ENCODE assay signal across 17 cellular contexts in genomic region chr16:14004719-14005315, GRCh38.
DNase-seq lines count a peak whose midpoint lies in the region; ATAC-seq and TF ChIP-seq lines count a peak whose summit lies in the region.
"Had no signal": no experiment of that assay in that cellular context is flagged by ENCODE, and none has a peak within 500 bp of the region (broad histone marks: within the 10 kb centered on the region; RNA-seq: fewer than 3 reads in every experiment).

No MANE protein-coding gene starts in this region.

- POLR2A ChIA-PET in WTC11 (lab: Charles Lee): no interaction called here

- no peak for ATAC-seq in WTC11
- ATAC-seq: activated naive CD8-positive, alpha-beta T cell treated with anti-CD3 and anti-CD28 coated beads, Interleukin-2, amount 50 U/mL, for 24 hours; left lung; PC-3 had no signal

- CTCF ChIA-PET in WTC11 (lab: Charles Lee): interaction anchor here (0.8 to 1.1 kb wide), 3 partner anchors 14 to 69 kb away, joined by 3 to 4 read pairs (median 3); no protein-coding TSS in a partner anchor

- H3K9me3 Mint-ChIP-seq in nephron progenitor cell (no peaks in the 10 kb centered on the region), WTC11 (no peaks in the 10 kb centered on the region)
- no peaks in the 10 kb centered on the region for H3K9me3 Mint-ChIP-seq in activated naive CD8-positive, alpha-beta T cell treated with anti-CD3 and anti-CD28 coated beads for 36 hours
- H3K9me3 Mint-ChIP-seq: activated CD4-positive, alpha-beta memory T cell treated with anti-CD3 and anti-CD28 coated beads for 36 hours; activated naive CD8-positive, alpha-beta T cell treated with anti-CD3 and anti-CD28 coated beads, Interleukin-2, amount 50 U/mL, for 24 hours had no signal

- H3K27ac ChIP-seq in cingulate gyrus (ENCODE audit: low read depth, low read length) (peak overlapping the region; percentile 69), temporal lobe (ENCODE audit: low read depth, low read length) (peak overlapping the region; percentile 85)
- H3K27ac ChIP-seq: left lung had no signal

- H3K4me1 Mint-ChIP-seq in nephron progenitor cell: peaks cover 54% of the 10 kb centered on the region
- H3K4me1 Mint-ChIP-seq in WTC11: peaks cover 28% of the 10 kb centered on the region
- peaks cover 8% of the 10 kb centered on the region for H3K4me1 Mint-ChIP-seq in activated naive CD8-positive, alpha-beta T cell treated with anti-CD3 and anti-CD28 coated beads for 36 hours

- no peak for TF ChIP-seq CTCF in nephron progenitor cell (IDR thresholded peaks at IDR 0.05)
- no peak for TF ChIP-seq CTCF in WTC11 (IDR thresholded peaks at IDR 0.05)

- H3K4me3 Mint-ChIP-seq in nephron progenitor cell (no peak overlapping the region), WTC11 (no peak overlapping the region)
- H3K4me3 Mint-ChIP-seq in activated naive CD8-positive, alpha-beta T cell treated with anti-CD3 and anti-CD28 coated beads for 36 hours: no peak overlapping the region
- H3K4me3 Mint-ChIP-seq: activated CD4-positive, alpha-beta memory T cell treated with anti-CD3 and anti-CD28 coated beads for 36 hours; activated naive CD8-positive, alpha-beta T cell treated with anti-CD3 and anti-CD28 coated beads, Interleukin-2, amount 50 U/mL, for 24 hours had no signal

- no peaks in the 10 kb centered on the region for H3K36me3 Mint-ChIP-seq in nephron progenitor cell (ENCODE audit: low read depth)
- H3K36me3 Mint-ChIP-seq in WTC11: no peaks in the 10 kb centered on the region
- H3K36me3 Mint-ChIP-seq in activated naive CD8-positive, alpha-beta T cell treated with anti-CD3 and anti-CD28 coated beads for 36 hours: no peaks in the 10 kb centered on the region
- H3K36me3 Mint-ChIP-seq: activated CD4-positive, alpha-beta memory T cell treated with anti-CD3 and anti-CD28 coated beads for 36 hours had no signal

- DNase-seq in DMS53 (lab: John Stamatoyannopoulos, UW): peak; percentile 17
- no peak for DNase-seq in DMS53 treated with DMSO at 0.1 percent for 48 hours (lab: John Stamatoyannopoulos, UW; ENCODE audit: unreplicated experiment)
- DNase-seq in nephron progenitor cell: no peak
- no peak for DNase-seq in WTC11 (ENCODE audit: low spot score)
- DNase-seq in HuH-7.5 (ENCODE audit: low spot score): no peak
- DNase-seq in activated naive CD8-positive, alpha-beta T cell treated with anti-CD3 and anti-CD28 coated beads for 36 hours: no peak
- DNase-seq: 8988T; activated CD4-positive, alpha-beta memory T cell treated with anti-CD3 and anti-CD28 coated beads for 36 hours; activated naive CD8-positive, alpha-beta T cell treated with anti-CD3 and anti-CD28 coated beads, Interleukin-2, amount 50 U/mL, for 24 hours; activated T-cell treated with anti-CD3 and anti-CD28 coated beads, Interleukin-2, amount 50 U/mL, for 48 hours; left lung; NCI-H2029 treated with DMSO at 0.1 percent for 48 hours; NCI-H524 treated with DMSO at 0.1 percent for 48 hours; PC-3; stimulated activated CD4-positive, alpha-beta T cell treated with anti-CD3 and anti-CD28 coated beads, Interleukin-1b, Interleukin-23, amount 100 ng/mL, for 48 hours had no signal

- H3K27me3 Mint-ChIP-seq in nephron progenitor cell (ENCODE audit: low read depth, poor library complexity) (peaks cover 18% of the 10 kb centered on the region), WTC11 (ENCODE audit: low read depth) (peaks cover 3% of the 10 kb centered on the region; the same call in 1 of the 2 replicates)
- H3K27me3 Mint-ChIP-seq in activated naive CD8-positive, alpha-beta T cell treated with anti-CD3 and anti-CD28 coated beads for 36 hours: peaks cover 47% of the 10 kb centered on the region

- H3K27ac Mint-ChIP-seq in nephron progenitor cell (peak overlapping the region; percentile 59), WTC11 (no peak overlapping the region)
- no peak overlapping the region for H3K27ac Mint-ChIP-seq in activated naive CD8-positive, alpha-beta T cell treated with anti-CD3 and anti-CD28 coated beads for 36 hours
- H3K27ac Mint-ChIP-seq: activated CD4-positive, alpha-beta memory T cell treated with anti-CD3 and anti-CD28 coated beads for 36 hours; activated naive CD8-positive, alpha-beta T cell treated with anti-CD3 and anti-CD28 coated beads, Interleukin-2, amount 50 U/mL, for 24 hours had no signal

TF ChIP-seq in WTC11, 78 proteins besides CTCF, POLR2A, EP300 and RAD21:
- TF ChIP-seq USF2 (CRISPR knock-in tag; IDR thresholded peaks at IDR 0.05) (no peak), STAT6 (CRISPR knock-in tag; conservative IDR thresholded peaks at IDR 0.05; ENCODE audit: low read depth) (no peak), SOX15 (CRISPR knock-in tag; IDR thresholded peaks at IDR 0.05) (no peak), TCF7 (CRISPR knock-in tag; IDR thresholded peaks at IDR 0.05; ENCODE audit: low read depth) (no peak), E2F5 (CRISPR knock-in tag; IDR thresholded peaks at IDR 0.05) (no peak), ZNF263 (CRISPR knock-in tag; IDR thresholded peaks at IDR 0.05; ENCODE audit: low read depth) (no peak)
TF ChIP-seq in WTC11: peak in this region for 0.
